ENCODE assay signal across 14 cellular contexts in the genomic region with DNA sequence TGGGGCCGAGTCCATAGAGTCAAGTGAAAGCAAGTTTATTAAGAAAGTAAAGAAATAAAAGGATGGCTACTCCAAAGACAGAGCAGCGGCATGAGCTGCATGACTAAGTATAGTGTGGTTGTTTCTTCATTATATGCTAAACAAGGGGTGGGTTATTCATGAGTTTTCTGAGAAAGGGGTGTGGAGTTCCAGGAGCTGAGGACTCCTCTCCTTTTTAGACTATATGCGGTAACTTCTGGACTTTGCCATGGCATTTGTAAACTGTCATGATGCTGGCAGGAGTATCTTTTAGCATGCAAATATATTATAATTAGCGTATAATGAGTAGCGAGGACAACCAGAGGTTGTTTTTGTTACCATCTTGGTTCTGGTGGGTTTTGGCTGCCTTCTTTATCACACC.
DNase-seq lines count a peak whose midpoint lies in the region; ATAC-seq and TF ChIP-seq lines count a peak whose summit lies in the region.
"Had no signal": no experiment of that assay in that cellular context is flagged by ENCODE, and none has a peak within 500 bp of the region (broad histone marks: within the 10 kb centered on the region; RNA-seq: fewer than 3 reads in every experiment).

No MANE protein-coding gene starts in this region.

- peaks cover 17% of the 10 kb centered on the region for H3K27me3 Mint-ChIP-seq in WTC11 (ENCODE audit: low read depth)
- H3K27me3 Mint-ChIP-seq: B cell had no signal

- H3K27ac ChIP-seq in mesendoderm (ENCODE audit: low read depth, low read length), result no peak overlapping the region
- H3K27ac ChIP-seq: BLaER1 treated with 17β-estradiol and CSF1 and Interleukin-3, amounts not matched to agents 10 nM and 100 nM had no signal

- H3K36me3 ChIP-seq in mesendoderm (ENCODE audit: control insufficient read depth, insufficient read depth, low read length), result no peaks in the 10 kb centered on the region
- H3K36me3 ChIP-seq: BLaER1 treated with 17β-estradiol and CSF1 and Interleukin-3, amounts not matched to agents 10 nM and 100 nM; HAP-1 had no signal

- no peak for ATAC-seq in WTC11
- ATAC-seq: CD8-positive, alpha-beta T cell had no signal

- H3K18ac ChIP-seq in mesendoderm (ENCODE audit: low read length), result peak overlapping the region; percentile 47

- no peak overlapping the region for H3K4me2 ChIP-seq in mesendoderm (ENCODE audit: low read length)
- H3K4me2 ChIP-seq: BLaER1 treated with 17β-estradiol and CSF1 and Interleukin-3, amounts not matched to agents 10 nM and 100 nM had no signal

- H3K4me1 ChIP-seq in mesendoderm (ENCODE audit: control insufficient read depth, low read depth, low read length), result no peaks in the 10 kb centered on the region
- H3K4me1 ChIP-seq: BLaER1 treated with 17β-estradiol and CSF1 and Interleukin-3, amounts not matched to agents 10 nM and 100 nM; HAP-1 had no signal

- no peak overlapping the region for H2BK15ac ChIP-seq in mesendoderm (replicated peaks; ENCODE audit: low read depth)

- no peak overlapping the region for H2BK120ac ChIP-seq in mesendoderm (ENCODE audit: low read depth, low read length)

- CTCF ChIA-PET in WTC11 (lab: Charles Lee), result no interaction called here

- no peak overlapping the region for H3K23ac ChIP-seq in mesendoderm (ENCODE audit: low read length)

- WGBS in mesendoderm (ENCODE audit: extremely low coverage, insufficient coverage, low lambda C conversion rate), result no CpG with 5 or more reads among the region's 5 CpGs

- H3K4ac ChIP-seq in mesendoderm (ENCODE audit: low read depth, low read length), result no peak overlapping the region

- no peaks in the 10 kb centered on the region for H3K27me3 ChIP-seq in mesendoderm (ENCODE audit: insufficient read depth, low read length, poor library complexity)
- H3K27me3 ChIP-seq: BLaER1 treated with 17β-estradiol and CSF1 and Interleukin-3, amounts not matched to agents 10 nM and 100 nM had no signal

- H3K4me3 ChIP-seq in cardiac fibroblast (replicated peaks in 1 of 2; ENCODE audit: low read depth in 2 of 2, low read length in 2 of 2) (no peak overlapping the region), mesendoderm (ENCODE audit: low read length) (no peak overlapping the region)
- H3K4me3 ChIP-seq: BLaER1 treated with 17β-estradiol and CSF1 and Interleukin-3, amounts not matched to agents 10 nM and 100 nM; HAP-1 had no signal

- H4K8ac ChIP-seq in mesendoderm (ENCODE audit: low read depth, low read length), result no peak overlapping the region

- peak overlapping the region; percentile 28; the same call in 1 of the 2 replicates for H3K27ac Mint-ChIP-seq in WTC11
- H3K27ac Mint-ChIP-seq: B cell; CD8-positive, alpha-beta T cell had no signal

- H4K5ac ChIP-seq in mesendoderm (ENCODE audit: low read length), result no peak overlapping the region

- H3K36me3 Mint-ChIP-seq in WTC11, result peaks cover 44% of the 10 kb centered on the region
- H3K36me3 Mint-ChIP-seq: CD8-positive, alpha-beta T cell had no signal

- H3K56ac ChIP-seq in mesendoderm (ENCODE audit: low read length), result no peak overlapping the region

- no peak overlapping the region for H3K9ac ChIP-seq in mesendoderm (ENCODE audit: low read length)
- H3K9ac ChIP-seq: BLaER1 treated with 17β-estradiol and CSF1 and Interleukin-3, amounts not matched to agents 10 nM and 100 nM had no signal

- H2AK5ac ChIP-seq in mesendoderm (ENCODE audit: low read length), result no peak overlapping the region

- H3K79me2 ChIP-seq in mesendoderm (ENCODE audit: control insufficient read depth, insufficient read depth, low read length), result no peaks in the 10 kb centered on the region

- H2BK5ac ChIP-seq in mesendoderm (ENCODE audit: low read length), result no peak overlapping the region

- H3K9me3 Mint-ChIP-seq in WTC11, result peaks cover 50% of the 10 kb centered on the region

- TF ChIP-seq CTCF in WTC11 (IDR thresholded peaks at IDR 0.05), result no peak
- no peak for TF ChIP-seq CTCF in cardiac fibroblast (IDR thresholded peaks at IDR 0.05; ENCODE audit: low read depth, low read length)

- no peaks in the 10 kb centered on the region for H3K79me1 ChIP-seq in mesendoderm (ENCODE audit: low read length)

- POLR2A ChIA-PET in WTC11 (lab: Charles Lee), result no interaction called here

- H3K4me3 Mint-ChIP-seq in WTC11, result no peak overlapping the region
- H3K4me3 Mint-ChIP-seq: B cell; CD8-positive, alpha-beta T cell had no signal

- no peak for DNase-seq in WTC11 (ENCODE audit: low spot score)
- DNase-seq in cardiac fibroblast (ENCODE audit: low read depth in 2 of 2), result peak; percentile 4 to 19
- no peak for DNase-seq in mesendoderm
- no peak for DNase-seq in SIG-M5 treated with dmso at 0.1 percent for 504 hours (lab: John Stamatoyannopoulos, UW; ENCODE audit: unreplicated experiment)
- no peak for DNase-seq in NCI-H2081 treated with DMSO at 0.1 percent for 48 hours (lab: John Stamatoyannopoulos, UW)
- DNase-seq in activated T-cell treated with anti-CD3 and anti-CD28 coated beads, Interleukin-2, amount 50 U/mL, for 1 hour, result no peak
- DNase-seq: Calu3; CD8-positive, alpha-beta T cell; DMS79 treated with DMSO at 0.1 percent for 48 hours; GF-D8; IMR-90 had no signal

- peaks cover 49% of the 10 kb centered on the region for H3K4me1 Mint-ChIP-seq in WTC11
- H3K4me1 Mint-ChIP-seq: B cell had no signal

TF ChIP-seq in WTC11, 78 proteins besides CTCF, POLR2A, EP300 and RAD21 (continues in another document):
- TF ChIP-seq JAZF1 (CRISPR knock-in tag; IDR thresholded peaks at IDR 0.05) (no peak), FOXJ3 (CRISPR knock-in tag; IDR thresholded peaks at IDR 0.05; ENCODE audit: borderline replicate concordance) (no peak), RORB (CRISPR knock-in tag; IDR thresholded peaks at IDR 0.05) (no peak), HMGA2 (CRISPR knock-in tag; IDR thresholded peaks at IDR 0.05) (no peak), ZNF671 (CRISPR knock-in tag; IDR thresholded peaks at IDR 0.05) (no peak), ZNF232 (CRISPR knock-in tag; IDR thresholded peaks at IDR 0.05) (no peak), NFE2L1 (CRISPR knock-in tag; IDR thresholded peaks at IDR 0.05) (no peak), TP53 (CRISPR knock-in tag; IDR thresholded peaks at IDR 0.05) (no peak), IRF2 (CRISPR knock-in tag; IDR thresholded peaks at IDR 0.05; ENCODE audit: borderline replicate concordance, low read depth) (no peak), NR2C2 (CRISPR knock-in tag; IDR thresholded peaks at IDR 0.05) (no peak)
- TF ChIP-seq, protein P1, sequence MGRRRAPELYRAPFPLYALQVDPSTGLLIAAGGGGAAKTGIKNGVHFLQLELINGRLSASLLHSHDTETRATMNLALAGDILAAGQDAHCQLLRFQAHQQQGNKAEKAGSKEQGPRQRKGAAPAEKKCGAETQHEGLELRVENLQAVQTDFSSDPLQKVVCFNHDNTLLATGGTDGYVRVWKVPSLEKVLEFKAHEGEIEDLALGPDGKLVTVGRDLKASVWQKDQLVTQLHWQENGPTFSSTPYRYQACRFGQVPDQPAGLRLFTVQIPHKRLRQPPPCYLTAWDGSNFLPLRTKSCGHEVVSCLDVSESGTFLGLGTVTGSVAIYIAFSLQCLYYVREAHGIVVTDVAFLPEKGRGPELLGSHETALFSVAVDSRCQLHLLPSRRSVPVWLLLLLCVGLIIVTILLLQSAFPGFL (CRISPR knock-in tag; IDR thresholded peaks at IDR 0.05; ENCODE audit: borderline replicate concordance), result no peak
- TF ChIP-seq, protein P2, sequence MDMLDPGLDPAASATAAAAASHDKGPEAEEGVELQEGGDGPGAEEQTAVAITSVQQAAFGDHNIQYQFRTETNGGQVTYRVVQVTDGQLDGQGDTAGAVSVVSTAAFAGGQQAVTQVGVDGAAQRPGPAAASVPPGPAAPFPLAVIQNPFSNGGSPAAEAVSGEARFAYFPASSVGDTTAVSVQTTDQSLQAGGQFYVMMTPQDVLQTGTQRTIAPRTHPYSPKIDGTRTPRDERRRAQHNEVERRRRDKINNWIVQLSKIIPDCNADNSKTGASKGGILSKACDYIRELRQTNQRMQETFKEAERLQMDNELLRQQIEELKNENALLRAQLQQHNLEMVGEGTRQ (CRISPR knock-in tag; IDR thresholded peaks at IDR 0.05), result no peak
- TF ChIP-seq, protein P3, sequence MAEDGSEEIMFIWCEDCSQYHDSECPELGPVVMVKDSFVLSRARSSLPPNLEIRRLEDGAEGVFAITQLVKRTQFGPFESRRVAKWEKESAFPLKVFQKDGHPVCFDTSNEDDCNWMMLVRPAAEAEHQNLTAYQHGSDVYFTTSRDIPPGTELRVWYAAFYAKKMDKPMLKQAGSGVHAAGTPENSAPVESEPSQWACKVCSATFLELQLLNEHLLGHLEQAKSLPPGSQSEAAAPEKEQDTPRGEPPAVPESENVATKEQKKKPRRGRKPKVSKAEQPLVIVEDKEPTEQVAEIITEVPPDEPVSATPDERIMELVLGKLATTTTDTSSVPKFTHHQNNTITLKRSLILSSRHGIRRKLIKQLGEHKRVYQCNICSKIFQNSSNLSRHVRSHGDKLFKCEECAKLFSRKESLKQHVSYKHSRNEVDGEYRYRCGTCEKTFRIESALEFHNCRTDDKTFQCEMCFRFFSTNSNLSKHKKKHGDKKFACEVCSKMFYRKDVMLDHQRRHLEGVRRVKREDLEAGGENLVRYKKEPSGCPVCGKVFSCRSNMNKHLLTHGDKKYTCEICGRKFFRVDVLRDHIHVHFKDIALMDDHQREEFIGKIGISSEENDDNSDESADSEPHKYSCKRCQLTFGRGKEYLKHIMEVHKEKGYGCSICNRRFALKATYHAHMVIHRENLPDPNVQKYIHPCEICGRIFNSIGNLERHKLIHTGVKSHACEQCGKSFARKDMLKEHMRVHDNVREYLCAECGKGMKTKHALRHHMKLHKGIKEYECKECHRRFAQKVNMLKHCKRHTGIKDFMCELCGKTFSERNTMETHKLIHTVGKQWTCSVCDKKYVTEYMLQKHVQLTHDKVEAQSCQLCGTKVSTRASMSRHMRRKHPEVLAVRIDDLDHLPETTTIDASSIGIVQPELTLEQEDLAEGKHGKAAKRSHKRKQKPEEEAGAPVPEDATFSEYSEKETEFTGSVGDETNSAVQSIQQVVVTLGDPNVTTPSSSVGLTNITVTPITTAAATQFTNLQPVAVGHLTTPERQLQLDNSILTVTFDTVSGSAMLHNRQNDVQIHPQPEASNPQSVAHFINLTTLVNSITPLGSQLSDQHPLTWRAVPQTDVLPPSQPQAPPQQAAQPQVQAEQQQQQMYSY (CRISPR knock-in tag; IDR thresholded peaks at IDR 0.05), result no peak
- TF ChIP-seq, protein P4, sequence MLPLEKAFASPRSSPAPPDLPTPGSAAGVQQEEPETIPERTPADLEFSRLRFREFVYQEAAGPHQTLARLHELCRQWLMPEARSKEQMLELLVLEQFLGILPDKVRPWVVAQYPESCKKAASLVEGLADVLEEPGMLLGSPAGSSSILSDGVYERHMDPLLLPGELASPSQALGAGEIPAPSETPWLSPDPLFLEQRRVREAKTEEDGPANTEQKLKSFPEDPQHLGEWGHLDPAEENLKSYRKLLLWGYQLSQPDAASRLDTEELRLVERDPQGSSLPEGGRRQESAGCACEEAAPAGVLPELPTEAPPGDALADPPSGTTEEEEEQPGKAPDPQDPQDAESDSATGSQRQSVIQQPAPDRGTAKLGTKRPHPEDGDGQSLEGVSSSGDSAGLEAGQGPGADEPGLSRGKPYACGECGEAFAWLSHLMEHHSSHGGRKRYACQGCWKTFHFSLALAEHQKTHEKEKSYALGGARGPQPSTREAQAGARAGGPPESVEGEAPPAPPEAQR (CRISPR knock-in tag; IDR thresholded peaks at IDR 0.05), result no peak

Comparison
In these comparisons a context has a peak if more than half of its experiments do, and no peak if none do; other contexts are left out.
1. DNase-seq: peak in cardiac fibroblast (2 of 2); none in WTC11 (single experiment), mesendoderm (single experiment), SIG-M5 treated with dmso at 0.1 percent for 504 hours (single experiment), NCI-H2081 treated with DMSO at 0.1 percent for 48 hours (single experiment) and activated T-cell treated with anti-CD3 and anti-CD28 coated beads, Interleukin-2, amount 50 U/mL, for 1 hour (single experiment).